In the genomic region with DNA sequence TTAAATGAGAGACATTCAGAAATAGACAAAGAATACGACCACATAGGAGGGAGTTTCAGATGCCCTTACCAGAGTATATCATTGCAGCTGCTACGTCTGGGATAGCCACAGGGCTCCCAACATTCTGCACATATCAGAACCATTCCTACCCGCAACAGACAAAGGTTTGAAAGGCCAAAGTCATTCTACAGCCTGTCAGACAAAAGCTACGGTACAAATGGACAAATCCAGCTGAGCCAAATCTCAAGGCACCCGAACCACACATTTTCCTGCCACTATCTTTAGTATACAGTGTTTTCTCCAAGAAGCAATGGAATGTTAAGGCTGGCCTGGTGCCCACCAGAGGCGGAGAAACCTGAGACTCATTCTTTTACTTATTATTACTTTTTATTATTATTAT, we compare ENCODE assay signal across 22 cellular contexts. TPM values are rescaled to one million over a fixed set of nuclear protein-coding genes. Genes with fewer than 3 reads are reported as not detected.
DNase-seq lines count a peak whose midpoint lies in the region; ATAC-seq and TF ChIP-seq lines count a peak whose summit lies in the region.
"Had no signal": no experiment of that assay in that cellular context is flagged by ENCODE, and none has a peak within 500 bp of the region (broad histone marks: within the 10 kb centered on the region; RNA-seq: fewer than 3 reads in every experiment).

No MANE protein-coding gene starts in this region.

- WGBS in mesodermal cell (ENCODE audit: insufficient coverage in 2 of 2), 2 experiments: 50 to 69% methylated on average over 2 to 4 of the region's 6 CpGs

- H2AFZ ChIP-seq in fibroblast of lung (ENCODE audit: low read length): no peak overlapping the region

- peak; percentile 22 for DNase-seq in AG08396 (ENCODE audit: low spot score)
- DNase-seq in fibroblast of lung (ENCODE audit: low read depth in 2 of 2): peak; percentile 55 to 56
- DNase-seq in SW 1271 (lab: John Stamatoyannopoulos, UW): no peak
- DNase-seq in naive thymus-derived CD4-positive, alpha-beta T cell: no peak
- DNase-seq in uterus: no peak
- DNase-seq: ACHN; activated CD4-positive, alpha-beta T cell treated with anti-CD3 and anti-CD28 coated beads, Interleukin-2, amount 10 ng/mL, durations not matched to agents 7 days and 5 days; activated naive CD8-positive, alpha-beta T cell treated with anti-CD3 and anti-CD28 coated beads for 36 hours; C1 segment of cervical spinal cord; Calu3; foreskin fibroblast; hypothalamus; mammary epithelial cell; NCI-H1417 treated with DMSO at 0.1 percent for 48 hours had no signal

- H3K9me3 ChIP-seq in fibroblast of lung (ENCODE audit: control insufficient read depth, insufficient read depth, low read depth, low read length) (no peaks in the 10 kb centered on the region), mesodermal cell (ENCODE audit: control insufficient read depth, low read length) (no peaks in the 10 kb centered on the region), uterus (no peaks in the 10 kb centered on the region)
- H3K9me3 ChIP-seq in naive thymus-derived CD4-positive, alpha-beta T cell (ENCODE audit: control insufficient read depth in 2 of 3, low read length in 3 of 3): no peaks in the 10 kb centered on the region
- H3K9me3 ChIP-seq: ovary had no signal

- H3K36me3 Mint-ChIP-seq in naive thymus-derived CD4-positive, alpha-beta T cell: peaks cover 8 to 48% (median 24%) of the 10 kb centered on the region in 5 donors

- H3K4me3 ChIP-seq in fibroblast of lung (replicated peaks in 1 of 4; ENCODE audit: control extremely low read depth in 1 of 4, insufficient read depth in 1 of 4, low read depth in 3 of 4, low read length in 4 of 4) (no peak overlapping the region), mesodermal cell (ENCODE audit: extremely low read depth, insufficient read depth, low read length, poor library complexity, severe bottlenecking) (no peak overlapping the region), uterus (no peak overlapping the region)
- no peak overlapping the region for H3K4me3 ChIP-seq in naive thymus-derived CD4-positive, alpha-beta T cell (ENCODE audit: low read length)
- H3K4me3 ChIP-seq: coronary artery, ovary had no signal

- CTCF ChIA-PET in naive thymus-derived CD4-positive, alpha-beta T cell (lab: Charles Lee): no interaction called here

- intact Hi-C loops in naive thymus-derived CD4-positive, alpha-beta T cell (cut with micrococcal nuclease): no loop called here
- intact Hi-C loops in uterus (cut with DNase I; ENCODE audit: low total_unique reads): no loop called here

- H3K4me1 Mint-ChIP-seq in naive thymus-derived CD4-positive, alpha-beta T cell: no peaks in the 10 kb centered on the region
- H3K4me1 Mint-ChIP-seq: activated CD4-positive, alpha-beta T cell treated with anti-CD3 and anti-CD28 coated beads, Interleukin-2, amount 10 ng/mL, durations not matched to agents 7 days and 5 days; activated naive CD8-positive, alpha-beta T cell treated with anti-CD3 and anti-CD28 coated beads for 36 hours had no signal

- H3K27me3 Mint-ChIP-seq in naive thymus-derived CD4-positive, alpha-beta T cell: no peaks in the 10 kb centered on the region
- H3K27me3 Mint-ChIP-seq: activated CD4-positive, alpha-beta T cell treated with anti-CD3 and anti-CD28 coated beads, Interleukin-2, amount 10 ng/mL, durations not matched to agents 7 days and 5 days; activated naive CD8-positive, alpha-beta T cell treated with anti-CD3 and anti-CD28 coated beads for 36 hours; brain; natural killer cell treated with Interleukin-12 subunit alpha and Interleukin-12 subunit beta and Interleukin-15 and Interleukin-18, amount 100 ng/mL, for 72 hours had no signal

- POLR2A ChIA-PET in naive thymus-derived CD4-positive, alpha-beta T cell (lab: Charles Lee): interaction anchor here (0.5 kb wide), 1 partner anchor 56 kb away, joined by 3 read pairs; no protein-coding TSS in a partner anchor

- H3K79me2 ChIP-seq in fibroblast of lung (ENCODE audit: control insufficient read depth, insufficient read depth, low read length): no peaks in the 10 kb centered on the region

- H3K9me3 Mint-ChIP-seq in naive thymus-derived CD4-positive, alpha-beta T cell: no peaks in the 10 kb centered on the region
- H3K9me3 Mint-ChIP-seq: activated CD4-positive, alpha-beta T cell treated with anti-CD3 and anti-CD28 coated beads, Interleukin-2, amount 10 ng/mL, durations not matched to agents 7 days and 5 days; activated naive CD8-positive, alpha-beta T cell treated with anti-CD3 and anti-CD28 coated beads for 36 hours; brain; natural killer cell treated with Interleukin-12 subunit alpha and Interleukin-12 subunit beta and Interleukin-15 and Interleukin-18, amount 100 ng/mL, for 72 hours; T-helper 1 cell treated with Interleukin-12 subunit alpha and Interleukin-12 subunit beta and Interleukin-4 antibody, amounts not matched to agents 30 μg/mL and 1 μg/mL, for 36 hours had no signal

- H4K20me1 ChIP-seq in fibroblast of lung (ENCODE audit: control insufficient read depth, extremely low read depth, insufficient read depth, low read length): no peaks in the 10 kb centered on the region

- no peak overlapping the region for H3K9ac ChIP-seq in fibroblast of lung (ENCODE audit: insufficient read depth, low read length)

- TF ChIP-seq POLR2A in uterus (IDR thresholded peaks at IDR 0.05): no peak

- no peaks in the 10 kb centered on the region for H3K27me3 ChIP-seq in fibroblast of lung (ENCODE audit: control insufficient read depth, insufficient read depth, low read length)
- H3K27me3 ChIP-seq in naive thymus-derived CD4-positive, alpha-beta T cell (ENCODE audit: control insufficient read depth in 2 of 2, insufficient read depth in 2 of 2, low read length in 2 of 2): no peaks in the 10 kb centered on the region
- no peaks in the 10 kb centered on the region for H3K27me3 ChIP-seq in uterus
- H3K27me3 ChIP-seq: ovary had no signal

- H3K4me3 Mint-ChIP-seq in naive thymus-derived CD4-positive, alpha-beta T cell: no peak overlapping the region
- H3K4me3 Mint-ChIP-seq: activated CD4-positive, alpha-beta T cell treated with anti-CD3 and anti-CD28 coated beads, Interleukin-2, amount 10 ng/mL, durations not matched to agents 7 days and 5 days; activated naive CD8-positive, alpha-beta T cell treated with anti-CD3 and anti-CD28 coated beads for 36 hours; brain; natural killer cell treated with Interleukin-12 subunit alpha and Interleukin-12 subunit beta and Interleukin-15 and Interleukin-18, amount 100 ng/mL, for 72 hours; T-helper 1 cell treated with Interleukin-12 subunit alpha and Interleukin-12 subunit beta and Interleukin-4 antibody, amounts not matched to agents 30 μg/mL and 1 μg/mL, for 36 hours had no signal

- H3K4me1 ChIP-seq in fibroblast of lung (ENCODE audit: control insufficient read depth, extremely low read depth, insufficient read depth, low read length): no peaks in the 10 kb centered on the region
- peaks cover 4% of the 10 kb centered on the region for H3K4me1 ChIP-seq in mesodermal cell (ENCODE audit: control insufficient read depth, insufficient read depth, low read length, poor library complexity, severe bottlenecking)
- no peaks in the 10 kb centered on the region for H3K4me1 ChIP-seq in naive thymus-derived CD4-positive, alpha-beta T cell (ENCODE audit: control insufficient read depth in 2 of 2, insufficient read depth in 2 of 2, low read length in 2 of 2)
- no peaks in the 10 kb centered on the region for H3K4me1 ChIP-seq in uterus

- no peak for ATAC-seq in HG03095 (IDR thresholded peaks at IDR 0.05; ENCODE audit: unreplicated experiment)
- ATAC-seq in naive thymus-derived CD4-positive, alpha-beta T cell: no peak
- ATAC-seq: natural killer cell treated with Interleukin-12 subunit alpha and Interleukin-12 subunit beta and Interleukin-15 and Interleukin-18, amount 100 ng/mL, for 72 hours had no signal

- H3K4me2 ChIP-seq in fibroblast of lung (ENCODE audit: extremely low read depth, insufficient read depth, low read length): no peak overlapping the region

- TF ChIP-seq CTCF in VCaP (conservative IDR thresholded peaks at IDR 0.05) (no peak), fibroblast of lung (conservative IDR thresholded peaks at IDR 0.05 in 1 of 2, IDR thresholded peaks at IDR 0.05 in 1 of 2; ENCODE audit: low read depth in 1 of 2, low read length in 2 of 2) (no peak), uterus (IDR thresholded peaks at IDR 0.05) (no peak)

- no peak overlapping the region for H3K27ac Mint-ChIP-seq in naive thymus-derived CD4-positive, alpha-beta T cell
- H3K27ac Mint-ChIP-seq: activated CD4-positive, alpha-beta T cell treated with anti-CD3 and anti-CD28 coated beads, Interleukin-2, amount 10 ng/mL, durations not matched to agents 7 days and 5 days; natural killer cell treated with Interleukin-12 subunit alpha and Interleukin-12 subunit beta and Interleukin-15 and Interleukin-18, amount 100 ng/mL, for 72 hours; T-helper 1 cell treated with Interleukin-12 subunit alpha and Interleukin-12 subunit beta and Interleukin-4 antibody, amounts not matched to agents 30 μg/mL and 1 μg/mL, for 36 hours had no signal

- H3K27ac ChIP-seq in VCaP: peak overlapping the region; percentile 41; the same call in 1 of the 2 replicates
- H3K27ac ChIP-seq in fibroblast of lung (ENCODE audit: insufficient read depth, low read length): no peak overlapping the region
- peak overlapping the region; percentile 25 for H3K27ac ChIP-seq in mesodermal cell (ENCODE audit: low read depth, low read length, severe bottlenecking)
- H3K27ac ChIP-seq in naive thymus-derived CD4-positive, alpha-beta T cell (ENCODE audit: low read depth, low read length): no peak overlapping the region
- no peak overlapping the region for H3K27ac ChIP-seq in uterus
- H3K27ac ChIP-seq: ovary had no signal

- H3K36me3 ChIP-seq in fibroblast of lung (ENCODE audit: control insufficient read depth, insufficient read depth, low read length) (peaks cover 7% of the 10 kb centered on the region), mesodermal cell (ENCODE audit: control insufficient read depth, insufficient read depth, low read length) (peaks cover 73% of the 10 kb centered on the region), uterus (no peaks in the 10 kb centered on the region)
- peaks cover 17 to 78% (median 23%) of the 10 kb centered on the region in 3 experiments for H3K36me3 ChIP-seq in naive thymus-derived CD4-positive, alpha-beta T cell (ENCODE audit: control insufficient read depth in 2 of 3, insufficient read depth in 3 of 3, low read length in 3 of 3)
- H3K36me3 ChIP-seq: ovary had no signal

RNA-seq across cellular contexts. Expression of gene LYRM2, which starts 30.5 kb away (rescaled TPM):
- 23.4 and 27.4 TPM in 2 replicates for total RNA-seq in fibroblast of lung
- polyA plus RNA-seq in fibroblast of lung: 57.4 and 66.1 TPM in 2 replicates
- polyA plus RNA-seq in fibroblast of lung (2012): 37.2 and 39.8 TPM in 2 replicates
- polyA minus RNA-seq in fibroblast of lung (ENCODE audit: low replicate concordance): 2.0 and 5.2 TPM in 2 replicates
- 22.1 TPM for polyA plus RNA-seq in mesodermal cell (2013, experiment 1 of 2)
- polyA plus RNA-seq in mesodermal cell (2013, experiment 2 of 2): 30.2 TPM
- 10 to 100 TPM; 18.1 to 40.7 (median 32.0) TPM for total RNA-seq in naive thymus-derived CD4-positive, alpha-beta T cell
- 10 to 100 TPM; 63.1 to 79.2 TPM for polyA plus RNA-seq in naive thymus-derived CD4-positive, alpha-beta T cell
- total RNA-seq in uterus: 10 to 100 TPM in 2 of 4 donors, 1 to 10 TPM in 2; 2.3 to 35.7 (median 12.2) TPM

Comparison
In these comparisons a context has a peak if more than half of its experiments do, and no peak if none do; other contexts are left out.
1. DNase-seq: peak in AG08396 (single experiment) and fibroblast of lung (2 of 2); none in SW 1271 (0 of 2), naive thymus-derived CD4-positive, alpha-beta T cell (0 of 9) and uterus (0 of 2).
2. H3K27ac ChIP-seq: peak in VCaP (single experiment) and mesodermal cell (single experiment); none in fibroblast of lung (single experiment), naive thymus-derived CD4-positive, alpha-beta T cell (single experiment) and uterus (0 of 2).